Comparison of ENCODE assay signal across 19 cellular contexts in genomic region chr9:131838581-131839280, GRCh38.
A peak's percentile ranks its signal among the peaks of the same experiment; 100 is the strongest.
DNase-seq lines count a peak whose midpoint lies in the region; ATAC-seq, FAIRE-seq and TF ChIP-seq lines count a peak whose summit lies in the region.
"Had no signal": no experiment of that assay in that cellular context is flagged by ENCODE, and none has a peak within 500 bp of the region (broad histone marks: within the 10 kb centered on the region; RNA-seq: fewer than 3 reads in every experiment).

No MANE protein-coding gene starts in this region.

- H2BK5ac ChIP-seq in mesenchymal stem cell (ENCODE audit: low read depth, low read length, poor library complexity, severe bottlenecking) = no peak overlapping the region

- CTCF ChIA-PET in WTC11 (lab: Charles Lee) = interaction anchor here (0.7 to 1.7 kb wide), 9 partner anchors 16 to 397 kb away, joined by 3 to 6 read pairs (median 4); no protein-coding TSS in a partner anchor

- peaks cover 3 to 33% (median 10%) of the 10 kb centered on the region in 4 donors for H3K4me1 Mint-ChIP-seq in CD4-positive, CD25-positive, alpha-beta regulatory T cell
- H3K4me1 Mint-ChIP-seq in WTC11 (peaks cover 17% of the 10 kb centered on the region), progenitor cell of endocrine pancreas (ENCODE audit: low read depth) (peaks cover 6% of the 10 kb centered on the region)
- H3K4me1 Mint-ChIP-seq: mesothelial cell of epicardium had no signal

- peaks cover 0 to 12% (median 0%) of the 10 kb centered on the region in 7 donors for H3K9me3 Mint-ChIP-seq in CD4-positive, CD25-positive, alpha-beta regulatory T cell
- peaks cover 7% of the 10 kb centered on the region for H3K9me3 Mint-ChIP-seq in WTC11
- no peaks in the 10 kb centered on the region for H3K9me3 Mint-ChIP-seq in progenitor cell of endocrine pancreas (ENCODE audit: low read depth)

- H2AK5ac ChIP-seq in mesenchymal stem cell (ENCODE audit: low read length, severe bottlenecking) = no peak overlapping the region

- peak overlapping the region in 2 of 3 donors; percentile 95 for H3K27ac Mint-ChIP-seq in CD4-positive, CD25-positive, alpha-beta regulatory T cell
- H3K27ac Mint-ChIP-seq in WTC11 (no peak overlapping the region), progenitor cell of endocrine pancreas (no peak overlapping the region)
- H3K27ac Mint-ChIP-seq: activated naive CD8-positive, alpha-beta T cell; mesothelial cell of epicardium had no signal

- no peak overlapping the region for H3K23ac ChIP-seq in mesenchymal stem cell (ENCODE audit: low read length in 2 of 2)

- H3K9me3 ChIP-seq in CD4-positive, CD25-positive, alpha-beta regulatory T cell (ENCODE audit: control insufficient read depth in 2 of 2, low read length in 2 of 2) = peaks cover 4 to 10% of the 10 kb centered on the region in 2 experiments
- H3K9me3 ChIP-seq in kidney (ENCODE audit: control insufficient read depth in 1 of 2, low read length in 2 of 2) (peaks cover 0 to 8% of the 10 kb centered on the region in 2 donors), mesenchymal stem cell (ENCODE audit: control insufficient read depth, low read length) (peaks cover 8% of the 10 kb centered on the region)
- H3K9me3 ChIP-seq: gastrocnemius medialis had no signal

- H3K18ac ChIP-seq in mesenchymal stem cell (ENCODE audit: low read depth in 1 of 2, low read length in 2 of 2) = no peak overlapping the region

- H3K79me1 ChIP-seq in mesenchymal stem cell (replicated peaks; ENCODE audit: low read length, poor library complexity, severe bottlenecking) = no peaks in the 10 kb centered on the region

- H2BK120ac ChIP-seq in mesenchymal stem cell (ENCODE audit: low read depth, low read length) = no peak overlapping the region

- H3K4me3 Mint-ChIP-seq in CD4-positive, CD25-positive, alpha-beta regulatory T cell = peak overlapping the region in 1 of 4 donors; percentile 57
- no peak overlapping the region for H3K4me3 Mint-ChIP-seq in WTC11
- no peak overlapping the region for H3K4me3 Mint-ChIP-seq in progenitor cell of endocrine pancreas (ENCODE audit: low read depth)
- H3K4me3 Mint-ChIP-seq: activated naive CD8-positive, alpha-beta T cell; mesothelial cell of epicardium had no signal

- no peaks in the 10 kb centered on the region for H3K27me3 ChIP-seq in CD4-positive, CD25-positive, alpha-beta regulatory T cell (ENCODE audit: control insufficient read depth, insufficient read depth, low read length)
- peaks cover 30 to 66% of the 10 kb centered on the region in 2 experiments for H3K27me3 ChIP-seq in mesenchymal stem cell (ENCODE audit: control insufficient read depth in 1 of 2, insufficient read depth in 1 of 2, low read length in 2 of 2)

- H3K4me2 ChIP-seq in mesenchymal stem cell (ENCODE audit: low read length, poor library complexity, severe bottlenecking) = no peak overlapping the region

- no peak overlapping the region for H3K4me3 ChIP-seq in CD4-positive, CD25-positive, alpha-beta regulatory T cell (ENCODE audit: low read depth, low read length)
- H3K4me3 ChIP-seq in kidney (ENCODE audit: low read length in 2 of 2) = no peak overlapping the region
- peak overlapping the region in 1 of 2 experiments; percentile 2 for H3K4me3 ChIP-seq in mesenchymal stem cell (ENCODE audit: insufficient read depth in 1 of 2, low read depth in 1 of 2, low read length in 2 of 2)
- H3K4me3 ChIP-seq: gastrocnemius medialis, stomach, upper lobe of left lung had no signal

- no peaks in the 10 kb centered on the region for H3K36me3 ChIP-seq in CD4-positive, CD25-positive, alpha-beta regulatory T cell (ENCODE audit: control insufficient read depth, insufficient read depth, low read length)
- H3K36me3 ChIP-seq in kidney (ENCODE audit: control insufficient read depth in 1 of 2, insufficient read depth in 2 of 2, low read length in 2 of 2) (no peaks in the 10 kb centered on the region), mesenchymal stem cell (ENCODE audit: control insufficient read depth in 1 of 2, insufficient read depth in 2 of 2, low read depth in 1 of 2, low read length in 2 of 2) (no peaks in the 10 kb centered on the region)
- H3K36me3 ChIP-seq: gastrocnemius medialis, stomach, upper lobe of left lung had no signal

- peaks cover 27% of the 10 kb centered on the region for H3K4me1 ChIP-seq in CD4-positive, CD25-positive, alpha-beta regulatory T cell (ENCODE audit: control insufficient read depth, insufficient read depth, low read length, poor library complexity, severe bottlenecking)
- no peaks in the 10 kb centered on the region for H3K4me1 ChIP-seq in kidney (ENCODE audit: control insufficient read depth in 1 of 2, insufficient read depth in 1 of 2, low read depth in 1 of 2, low read length in 2 of 2)
- peaks cover 17% of the 10 kb centered on the region for H3K4me1 ChIP-seq in mesenchymal stem cell (ENCODE audit: control insufficient read depth, insufficient read depth, low read depth, low read length)
- H3K4me1 ChIP-seq: gastrocnemius medialis had no signal

- no peak for DNase-seq in CD4-positive, CD25-positive, alpha-beta regulatory T cell
- DNase-seq in ELF-1 (ENCODE audit: low read depth, low spot score) = peak; percentile 58
- no peak for DNase-seq in WTC11 (ENCODE audit: low spot score)
- peak; percentile 59 for DNase-seq in kidney
- DNase-seq in stimulated activated CD4-positive, alpha-beta T cell treated with anti-CD3 and anti-CD28 coated beads, Interleukin-4, amount 100 ng/mL, for 1 hour = no peak
- DNase-seq in mesenchymal stem cell = no peak
- DNase-seq in progenitor cell of endocrine pancreas (ENCODE audit: low spot score, unreplicated experiment) = no peak
- DNase-seq: AML-193, cerebellar nuclear complex, gastrocnemius medialis, left cardiac atrium, NCI-H1417, NCI-H526 treated with DMSO at 0.1 percent for 48 hours, stomach, SW 1271, upper lobe of left lung had no signal

- POLR2A ChIA-PET in WTC11 (lab: Charles Lee) = interaction anchor here (0.7 kb wide), 1 partner anchor 13 kb away, joined by 3 read pairs; no protein-coding TSS in a partner anchor

- H3K14ac ChIP-seq in mesenchymal stem cell (ENCODE audit: low read length in 2 of 2) = peak overlapping the region in 1 of 2 experiments; percentile 14

- intact Hi-C loops in kidney (cut with DNase I) = no loop called here

- H2BK15ac ChIP-seq in mesenchymal stem cell (ENCODE audit: low read depth, poor library complexity, severe bottlenecking) = no peak overlapping the region

- no peak for TF ChIP-seq CTCF in WTC11 (IDR thresholded peaks at IDR 0.05)
- TF ChIP-seq CTCF in kidney (IDR thresholded peaks at IDR 0.05; ENCODE audit: borderline replicate concordance, extremely low read depth, insufficient read depth) = no peak
- TF ChIP-seq CTCF in progenitor cell of endocrine pancreas (IDR thresholded peaks at IDR 0.05; ENCODE audit: unreplicated experiment) = no peak

- H2AFZ ChIP-seq in mesenchymal stem cell (ENCODE audit: low read depth, low read length) = no peak overlapping the region

- WGBS in mesenchymal stem cell = 65% methylated on average over 21 of the region's 21 CpGs

- FAIRE-seq in kidney (lab: Jason Lieb, UNC) = no peak
- FAIRE-seq: GM18507 had no signal

- peak overlapping the region; percentile 71 for H3K27ac ChIP-seq in CD4-positive, CD25-positive, alpha-beta regulatory T cell (ENCODE audit: insufficient read depth, low read length, poor library complexity, severe bottlenecking)
- H3K27ac ChIP-seq in kidney (ENCODE audit: low read depth in 2 of 2, low read length in 2 of 2) (no peak overlapping the region), mesenchymal stem cell (ENCODE audit: low read length, poor library complexity, severe bottlenecking) (no peak overlapping the region)
- H3K27ac ChIP-seq: gastrocnemius medialis, upper lobe of left lung had no signal

- no peak overlapping the region for H4K91ac ChIP-seq in mesenchymal stem cell (ENCODE audit: low read length)

- no peak for ATAC-seq in CD4-positive, CD25-positive, alpha-beta regulatory T cell (ENCODE audit: low read depth in 2 of 2)
- peak; percentile 13; the same call in 1 of the 2 replicates for ATAC-seq in WTC11
- ATAC-seq: gastrocnemius medialis had no signal

- no peaks in the 10 kb centered on the region for H3K36me3 Mint-ChIP-seq in CD4-positive, CD25-positive, alpha-beta regulatory T cell
- peaks cover 4% of the 10 kb centered on the region; the same call in 1 of the 2 replicates for H3K36me3 Mint-ChIP-seq in WTC11
- no peaks in the 10 kb centered on the region for H3K36me3 Mint-ChIP-seq in progenitor cell of endocrine pancreas (ENCODE audit: insufficient read depth)
- H3K36me3 Mint-ChIP-seq: mesothelial cell of epicardium had no signal

- H3K9ac ChIP-seq in kidney (ENCODE audit: low read length in 2 of 2) (no peak overlapping the region), mesenchymal stem cell (ENCODE audit: low read length) (no peak overlapping the region)

- no peak overlapping the region for H2BK12ac ChIP-seq in mesenchymal stem cell (ENCODE audit: low read length in 2 of 2)

- H3K4ac ChIP-seq in mesenchymal stem cell (ENCODE audit: low read depth in 1 of 2, low read length in 2 of 2) = no peak overlapping the region

- H3K27me3 Mint-ChIP-seq in CD4-positive, CD25-positive, alpha-beta regulatory T cell = peaks cover 4% of the 10 kb centered on the region
- H3K27me3 Mint-ChIP-seq in WTC11 (ENCODE audit: low read depth) (peaks cover 5% of the 10 kb centered on the region; the same call in 1 of the 2 replicates), progenitor cell of endocrine pancreas (peaks cover 10% of the 10 kb centered on the region)
- H3K27me3 Mint-ChIP-seq: activated naive CD8-positive, alpha-beta T cell had no signal

- H4K8ac ChIP-seq in mesenchymal stem cell (ENCODE audit: low read length) = no peak overlapping the region

TF ChIP-seq in WTC11, 78 proteins besides CTCF, POLR2A, EP300 and RAD21:
- TF ChIP-seq, protein P1, sequence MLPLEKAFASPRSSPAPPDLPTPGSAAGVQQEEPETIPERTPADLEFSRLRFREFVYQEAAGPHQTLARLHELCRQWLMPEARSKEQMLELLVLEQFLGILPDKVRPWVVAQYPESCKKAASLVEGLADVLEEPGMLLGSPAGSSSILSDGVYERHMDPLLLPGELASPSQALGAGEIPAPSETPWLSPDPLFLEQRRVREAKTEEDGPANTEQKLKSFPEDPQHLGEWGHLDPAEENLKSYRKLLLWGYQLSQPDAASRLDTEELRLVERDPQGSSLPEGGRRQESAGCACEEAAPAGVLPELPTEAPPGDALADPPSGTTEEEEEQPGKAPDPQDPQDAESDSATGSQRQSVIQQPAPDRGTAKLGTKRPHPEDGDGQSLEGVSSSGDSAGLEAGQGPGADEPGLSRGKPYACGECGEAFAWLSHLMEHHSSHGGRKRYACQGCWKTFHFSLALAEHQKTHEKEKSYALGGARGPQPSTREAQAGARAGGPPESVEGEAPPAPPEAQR (CRISPR knock-in tag; IDR thresholded peaks at IDR 0.05) = no peak
- TF ChIP-seq ZNF423 (CRISPR knock-in tag; IDR thresholded peaks at IDR 0.05) (no peak), OVOL2 (CRISPR knock-in tag; IDR thresholded peaks at IDR 0.05; ENCODE audit: borderline replicate concordance) (no peak), MXD4 (CRISPR knock-in tag; IDR thresholded peaks at IDR 0.05; ENCODE audit: borderline replicate concordance) (no peak)

Comparison
In these comparisons a context has a peak if more than half of its experiments do, and no peak if none do; other contexts are left out.
1. DNase-seq: peak in ELF-1 (single experiment) and kidney (single experiment); none in CD4-positive, CD25-positive, alpha-beta regulatory T cell (0 of 3), WTC11 (single experiment), stimulated activated CD4-positive, alpha-beta T cell treated with anti-CD3 and anti-CD28 coated beads, Interleukin-4, amount 100 ng/mL, for 1 hour (single experiment), mesenchymal stem cell (single experiment) and progenitor cell of endocrine pancreas (single experiment).
2. H3K27ac Mint-ChIP-seq: peak in CD4-positive, CD25-positive, alpha-beta regulatory T cell (2 of 3); none in WTC11 (single experiment) and progenitor cell of endocrine pancreas (single experiment).